Comparison of ENCODE assay signal across 8 cellular contexts in genomic region chr4:15681372-15682339, GRCh38. TPM values are rescaled to one million over a fixed set of nuclear protein-coding genes. Genes with fewer than 3 reads are reported as not detected.
DNase-seq lines count a peak whose midpoint lies in the region; ATAC-seq and TF ChIP-seq lines count a peak whose summit lies in the region.

Gene FAM200B, plus strand, starts transcription at chr4:15681827. Its CDS starts 5,151 bp downstream, at chr4:15686978.

- no peaks in the 10 kb centered on the region for H3K9me3 Mint-ChIP-seq in CD8-positive, alpha-beta memory T cell

- peak within 1 kb of the TSS; percentile 97 for H3K4me3 ChIP-seq in CD8-positive, alpha-beta memory T cell (ENCODE audit: low read length)
- H3K4me3 ChIP-seq in lung, result peak within 1 kb of the TSS; percentile 71

- peak within 1 kb of the TSS; percentile 88 for H3K27ac ChIP-seq in CD8-positive, alpha-beta memory T cell (ENCODE audit: low read depth, low read length)
- H3K27ac ChIP-seq in lung (ENCODE audit: low read depth in 1 of 2, low read length in 1 of 2), result peak within 1 kb of the TSS; percentile 80 to 94

- 0% methylated on average over 55 to 56 of the region's 56 CpGs for WGBS in lung, 2 donors

- POLR2A ChIA-PET in CD8-positive, alpha-beta memory T cell (lab: Charles Lee), result interaction anchor here (2.0 kb wide), 1 partner anchor 27 kb away, joined by 14 read pairs; the partner anchor contains the start of gene FBXL5

- CTCF ChIA-PET in CD8-positive, alpha-beta memory T cell (lab: Charles Lee), result interaction anchor here (1.2 to 2.3 kb wide), 2 partner anchors 26 to 27 kb away, joined by 3 to 7 read pairs; partner anchors contain the start of gene FBXL5

- peak within 1 kb of the TSS; percentile 89 to 98 (median 98) for H3K27ac Mint-ChIP-seq in CD8-positive, alpha-beta memory T cell

- no peaks in the 10 kb centered on the region for H3K27me3 Mint-ChIP-seq in CD8-positive, alpha-beta memory T cell

- peak within 1 kb of the TSS; percentile 92 to 98 (median 96) for H3K4me3 Mint-ChIP-seq in CD8-positive, alpha-beta memory T cell

- peaks cover 20% of the 10 kb centered on the region for H3K4me1 ChIP-seq in CD8-positive, alpha-beta memory T cell (ENCODE audit: insufficient read depth, low read length)
- peaks cover 0 to 11% of the 10 kb centered on the region in 2 donors for H3K4me1 ChIP-seq in lung (ENCODE audit: control insufficient read depth in 2 of 2, insufficient read depth in 2 of 2, low read length in 2 of 2)

- no peaks in the 10 kb centered on the region for H3K9me3 ChIP-seq in CD8-positive, alpha-beta memory T cell (ENCODE audit: low read length)
- H3K9me3 ChIP-seq in lung (ENCODE audit: control insufficient read depth in 2 of 2, insufficient read depth in 1 of 2, low read length in 1 of 2), result no peaks in the 10 kb centered on the region

- H3K27me3 ChIP-seq in CD8-positive, alpha-beta memory T cell (ENCODE audit: insufficient read depth, low read length, poor library complexity, severe bottlenecking), result no peaks in the 10 kb centered on the region
- H3K27me3 ChIP-seq in lung (ENCODE audit: control insufficient read depth, insufficient read depth), result no peaks in the 10 kb centered on the region

- ATAC-seq in GM19468 (IDR thresholded peaks at IDR 0.05; ENCODE audit: extremely low read depth, unreplicated experiment) (peak; percentile 82), lung (ENCODE audit: insufficient read depth, low FRiP score) (peak; percentile 95)

- no peak for TF ChIP-seq CTCF in lung (IDR thresholded peaks at IDR 0.05; ENCODE audit: control extremely low read depth, extremely low read depth)

- H3K36me3 Mint-ChIP-seq in CD8-positive, alpha-beta memory T cell, result peaks cover 3 to 24% (median 6%) of the 10 kb centered on the region in 3 donors

- peak; percentile 91 to 98 (median 95) for DNase-seq in CD8-positive, alpha-beta memory T cell
- peak; percentile 97 for DNase-seq in HS-5 (ENCODE audit: low read depth)
- peak; percentile 97 for DNase-seq in NK-92 treated with Interleukin-12 subunit alpha and Interleukin-12 subunit beta, amount 100 ng/mL, for 24 hours (lab: John Stamatoyannopoulos, UW)
- peak; percentile 100 for DNase-seq in activated CD8-positive, alpha-beta memory T cell treated with anti-CD3 and anti-CD28 coated beads for 24 hours
- DNase-seq in effector CD8-positive, alpha-beta T cell (lab: John Stamatoyannopoulos, UW), result peak; percentile 98
- DNase-seq in lung (ENCODE audit: low spot score), result peak; percentile 99
- peak; percentile 96 to 99 (median 96) for DNase-seq in stimulated activated CD4-positive, alpha-beta T cell treated with anti-CD3 and anti-CD28 coated beads, TNF-alpha, amount 100 ng/mL, for 4 hours (ENCODE audit: low read depth in 3 of 3)

- H3K4me1 Mint-ChIP-seq in CD8-positive, alpha-beta memory T cell, result peaks cover 30 to 49% (median 45%) of the 10 kb centered on the region in 3 donors

- H3K36me3 ChIP-seq in CD8-positive, alpha-beta memory T cell (ENCODE audit: insufficient read depth, low read length), result no peaks in the 10 kb centered on the region
- peaks cover 0 to 7% of the 10 kb centered on the region in 2 donors for H3K36me3 ChIP-seq in lung (ENCODE audit: control insufficient read depth in 2 of 2, insufficient read depth in 2 of 2, low read length in 2 of 2)

RNA-seq across cellular contexts. Expression of gene FAM200B, which starts in this region (rescaled TPM):
- 10 to 100 TPM; 10.0 to 12.7 TPM for total RNA-seq in CD8-positive, alpha-beta memory T cell
- 80.7 TPM for polyA plus RNA-seq in CD8-positive, alpha-beta memory T cell
- total RNA-seq in lung, result 10 to 100 TPM; 19.3 to 27.3 TPM
- 10 to 100 TPM; 27.1 to 56.0 TPM for polyA plus RNA-seq in lung

Comparison
In these comparisons a context has a peak if more than half of its experiments do, and no peak if none do; other contexts are left out.
1. Peak in every context shown above with its lines: DNase-seq, ATAC-seq, H3K4me3 ChIP-seq and H3K27ac ChIP-seq.